ENCODE assay signal across 8 cellular contexts in the genomic region with DNA sequence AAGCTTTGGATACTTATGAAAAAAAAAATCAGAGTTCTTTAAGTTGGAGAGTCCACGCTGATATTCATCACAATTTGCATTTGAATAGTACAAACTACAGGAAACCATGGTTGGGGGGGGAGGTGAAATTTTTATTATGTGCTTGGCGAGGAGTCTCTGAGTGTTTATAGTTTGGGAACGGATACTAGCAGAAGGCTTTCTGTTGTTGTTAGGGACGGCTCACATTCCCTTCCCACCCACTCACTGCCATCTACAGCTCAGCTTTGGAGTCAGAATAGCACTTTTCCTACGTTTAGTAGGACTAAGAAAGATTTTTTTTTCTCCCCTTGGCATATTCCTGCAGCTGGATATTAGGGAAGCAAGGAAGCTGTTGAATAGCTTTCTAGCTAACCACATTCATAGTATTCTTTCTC.
A peak's percentile ranks its signal among the peaks of the same experiment; 100 is the strongest.
DNase-seq lines count a peak whose midpoint lies in the region; ATAC-seq, FAIRE-seq and TF ChIP-seq lines count a peak whose summit lies in the region.

No MANE protein-coding gene starts in this region.

- intact Hi-C loops in posterior cingulate gyrus (cut with DNase I) = no loop called here

- no peak for FAIRE-seq in small intestine (lab: Jason Lieb, UNC)

- no peaks in the 10 kb centered on the region for H3K36me3 ChIP-seq in small intestine (ENCODE audit: control insufficient read depth in 2 of 2, insufficient read depth in 2 of 2, low read length in 2 of 2)

- H3K4me1 ChIP-seq in small intestine (ENCODE audit: control insufficient read depth in 2 of 2, insufficient read depth in 1 of 2, low read depth in 1 of 2, low read length in 1 of 2) = peaks cover 0 to 6% of the 10 kb centered on the region in 2 donors

- H3K9me3 ChIP-seq in small intestine (ENCODE audit: control insufficient read depth, low read depth) = no peaks in the 10 kb centered on the region

- in situ Hi-C loops in astrocyte of the cerebellum (cut with HindIII; ENCODE audit: low sequenced_read_pairs) = no loop called here

- no peak for TF ChIP-seq POLR2A in NB4 (IDR thresholded peaks at IDR 0.05; ENCODE audit: extremely low read depth, insufficient read length)

- no peak for ATAC-seq in HG03135 (IDR thresholded peaks at IDR 0.05; ENCODE audit: unreplicated experiment)

- TF ChIP-seq CTCF in NB4 (IDR thresholded peaks at IDR 0.05; ENCODE audit: low read depth, low read length) (no peak), astrocyte of the cerebellum (IDR thresholded peaks at IDR 0.05; ENCODE audit: low read depth, low read length, missing control alignments) (no peak)

- no peaks in the 10 kb centered on the region for H3K27me3 ChIP-seq in small intestine (ENCODE audit: control insufficient read depth in 2 of 2, insufficient read depth in 2 of 2, low read length in 2 of 2)

- DNase-seq in Daoy (ENCODE audit: low read depth) = peak; percentile 89
- DNase-seq in NB4 (ENCODE audit: low read depth) = peak; percentile 76
- peak; percentile 90 for DNase-seq in astrocyte of the cerebellum (ENCODE audit: low read depth)
- DNase-seq in iPS-NIHi7 (ENCODE audit: extremely low spot score) = peak; percentile 71
- DNase-seq in small intestine = no peak
- no peak for DNase-seq in posterior cingulate gyrus
- no peak for DNase-seq in retina

- H3K27ac ChIP-seq in small intestine (ENCODE audit: low read depth in 1 of 2, low read length in 1 of 2) = peak overlapping the region; percentile 58 to 74

- 22 to 40% (median 29%) methylated on average over 5 of the region's 5 CpGs for WGBS in small intestine, 3 donors

- H3K4me3 ChIP-seq in NB4 (ENCODE audit: low read depth, low read length) (peak overlapping the region; percentile 58), astrocyte of the cerebellum (ENCODE audit: low read depth, low read length) (peak overlapping the region; percentile 10), small intestine (ENCODE audit: low read depth in 1 of 2, low read length in 2 of 2) (no peak overlapping the region)

Comparison
In these comparisons a context has a peak if more than half of its experiments do, and no peak if none do; other contexts are left out.
1. DNase-seq: peak in Daoy (single experiment), NB4 (single experiment), astrocyte of the cerebellum (single experiment) and iPS-NIHi7 (single experiment); none in small intestine (single experiment), posterior cingulate gyrus (0 of 10) and retina (single experiment).
2. H3K4me3 ChIP-seq: peak in NB4 (single experiment) and astrocyte of the cerebellum (single experiment); none in small intestine (0 of 2).